21 cellular contexts compared by ENCODE assay signal in the genomic region with DNA sequence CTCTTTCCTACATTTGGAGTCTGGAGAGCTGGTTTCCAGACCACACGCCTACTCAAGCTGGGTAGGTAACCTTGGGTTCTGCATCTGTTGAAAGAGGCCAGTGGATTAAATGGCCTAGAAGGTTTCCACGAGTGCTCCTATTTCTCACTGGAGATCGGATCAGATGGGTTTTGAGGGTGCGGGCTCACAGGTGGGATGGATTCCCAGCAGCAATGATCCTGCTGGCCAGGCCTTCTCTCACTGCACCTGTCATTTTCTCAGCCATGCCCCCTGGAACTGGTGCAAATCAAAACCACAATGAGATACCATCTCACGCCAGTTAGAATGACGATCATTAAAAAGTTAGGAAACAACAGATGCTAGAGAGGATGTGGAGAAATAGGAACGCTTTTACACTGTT.
"Had no signal": no experiment of that assay in that cellular context is flagged by ENCODE, and none has a peak within 500 bp of the region (broad histone marks: within the 10 kb centered on the region; RNA-seq: fewer than 3 reads in every experiment).

No MANE protein-coding gene starts in this region.

- H3K27me3 ChIP-seq: esophagus squamous epithelium, foreskin keratinocyte, heart left ventricle, hepatocyte, left lung had no signal

- H3K9me3 ChIP-seq: esophagus squamous epithelium had no signal

- H3K36me3 ChIP-seq: esophagus squamous epithelium, heart left ventricle, left lung had no signal

- DNase-seq: dermis blood vessel endothelial cell; dorsolateral prefrontal cortex; effector CD4-positive, alpha-beta T cell; effector memory CD4-positive, alpha-beta T cell; esophagus squamous epithelium; foreskin keratinocyte; glutamatergic neuron; heart left ventricle; hypothalamus; immature natural killer cell; left cardiac atrium; left lung; left ventricle myocardium superior; mammary epithelial cell; mesendoderm; midbrain; naive B cell; naive thymus-derived CD8-positive, alpha-beta T cell had no signal

- H3K27ac ChIP-seq: coronary artery, dorsolateral prefrontal cortex, esophagus squamous epithelium, foreskin keratinocyte, heart left ventricle, hepatocyte, left lung had no signal

- H3K4me3 ChIP-seq: coronary artery, dorsolateral prefrontal cortex, esophagus squamous epithelium, heart left ventricle, hepatocyte, left lung, lung had no signal

- H3K4me1 ChIP-seq: esophagus squamous epithelium, foreskin keratinocyte, heart left ventricle, left lung had no signal

- ATAC-seq: foreskin keratinocyte; heart left ventricle; left cardiac atrium; left lung; left ventricle myocardium superior; naive thymus-derived CD8-positive, alpha-beta T cell had no signal
